In genomic region chr12:54075974-54076373, GRCh38 we compare ENCODE assay signal across 2 cellular contexts.
TF ChIP-seq lines count a peak whose summit lies in the region.

No MANE protein-coding gene starts in this region.

TF ChIP-seq in K562, 482 proteins besides CTCF, POLR2A, EP300 and RAD21:
- TF ChIP-seq ARID2 (IDR thresholded peaks at IDR 0.05) (no peak), DEAF1 (CRISPR knock-in tag; IDR thresholded peaks at IDR 0.05) (no peak), NUFIP1 (IDR thresholded peaks at IDR 0.05; ENCODE audit: partially characterized antibody) (no peak), BCL6 (CRISPR knock-in tag; IDR thresholded peaks at IDR 0.05) (no peak), ZNF668 (CRISPR knock-in tag; IDR thresholded peaks at IDR 0.05) (no peak), RFX5 (IDR thresholded peaks at IDR 0.05; ENCODE audit: low read depth, low read length) (no peak), ATF7 (IDR thresholded peaks at IDR 0.05) (no peak), C11orf30 (IDR thresholded peaks at IDR 0.05; ENCODE audit: low read depth) (no peak), DACH1 (IDR thresholded peaks at IDR 0.05; ENCODE audit: partially characterized antibody) (no peak), SAFB (IDR thresholded peaks at IDR 0.05; ENCODE audit: borderline replicate concordance, low read depth, low read length) (no peak), ZNF24 (IDR thresholded peaks at IDR 0.05) (no peak), MCM7 (IDR thresholded peaks at IDR 0.05) (no peak), IRF2 (CRISPR knock-in tag; IDR thresholded peaks at IDR 0.05) (no peak), HNRNPH1 (optimal IDR thresholded peaks at IDR 0.05; ENCODE audit: low read depth, low read length) (no peak)
- TF ChIP-seq, protein P1, sequence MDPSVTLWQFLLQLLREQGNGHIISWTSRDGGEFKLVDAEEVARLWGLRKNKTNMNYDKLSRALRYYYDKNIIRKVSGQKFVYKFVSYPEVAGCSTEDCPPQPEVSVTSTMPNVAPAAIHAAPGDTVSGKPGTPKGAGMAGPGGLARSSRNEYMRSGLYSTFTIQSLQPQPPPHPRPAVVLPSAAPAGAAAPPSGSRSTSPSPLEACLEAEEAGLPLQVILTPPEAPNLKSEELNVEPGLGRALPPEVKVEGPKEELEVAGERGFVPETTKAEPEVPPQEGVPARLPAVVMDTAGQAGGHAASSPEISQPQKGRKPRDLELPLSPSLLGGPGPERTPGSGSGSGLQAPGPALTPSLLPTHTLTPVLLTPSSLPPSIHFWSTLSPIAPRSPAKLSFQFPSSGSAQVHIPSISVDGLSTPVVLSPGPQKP (CRISPR knock-in tag; IDR thresholded peaks at IDR 0.05), result no peak
- TF ChIP-seq, protein P2, sequence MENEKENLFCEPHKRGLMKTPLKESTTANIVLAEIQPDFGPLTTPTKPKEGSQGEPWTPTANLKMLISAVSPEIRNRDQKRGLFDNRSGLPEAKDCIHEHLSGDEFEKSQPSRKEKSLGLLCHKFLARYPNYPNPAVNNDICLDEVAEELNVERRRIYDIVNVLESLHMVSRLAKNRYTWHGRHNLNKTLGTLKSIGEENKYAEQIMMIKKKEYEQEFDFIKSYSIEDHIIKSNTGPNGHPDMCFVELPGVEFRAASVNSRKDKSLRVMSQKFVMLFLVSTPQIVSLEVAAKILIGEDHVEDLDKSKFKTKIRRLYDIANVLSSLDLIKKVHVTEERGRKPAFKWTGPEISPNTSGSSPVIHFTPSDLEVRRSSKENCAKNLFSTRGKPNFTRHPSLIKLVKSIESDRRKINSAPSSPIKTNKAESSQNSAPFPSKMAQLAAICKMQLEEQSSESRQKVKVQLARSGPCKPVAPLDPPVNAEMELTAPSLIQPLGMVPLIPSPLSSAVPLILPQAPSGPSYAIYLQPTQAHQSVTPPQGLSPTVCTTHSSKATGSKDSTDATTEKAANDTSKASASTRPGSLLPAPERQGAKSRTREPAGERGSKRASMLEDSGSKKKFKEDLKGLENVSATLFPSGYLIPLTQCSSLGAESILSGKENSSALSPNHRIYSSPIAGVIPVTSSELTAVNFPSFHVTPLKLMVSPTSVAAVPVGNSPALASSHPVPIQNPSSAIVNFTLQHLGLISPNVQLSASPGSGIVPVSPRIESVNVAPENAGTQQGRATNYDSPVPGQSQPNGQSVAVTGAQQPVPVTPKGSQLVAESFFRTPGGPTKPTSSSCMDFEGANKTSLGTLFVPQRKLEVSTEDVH (IDR thresholded peaks at IDR 0.05; ENCODE audit: low read depth, partially characterized antibody), result no peak

TF ChIP-seq in GM12891, 5 proteins besides CTCF, POLR2A, EP300 and RAD21:
- TF ChIP-seq SPI1 (IDR thresholded peaks at IDR 0.05; ENCODE audit: low read depth, low read length) (no peak), TAF1 (IDR thresholded peaks at IDR 0.05; ENCODE audit: low read depth, low read length) (no peak), POLR2AphosphoS5 (IDR thresholded peaks at IDR 0.05; ENCODE audit: low read depth, low read length) (no peak), PAX5 (IDR thresholded peaks at IDR 0.05; ENCODE audit: insufficient read depth, low read length, severe bottlenecking) (no peak), POU2F2 (IDR thresholded peaks at IDR 0.05; ENCODE audit: low read depth, low read length) (no peak)
